In the genomic region with DNA sequence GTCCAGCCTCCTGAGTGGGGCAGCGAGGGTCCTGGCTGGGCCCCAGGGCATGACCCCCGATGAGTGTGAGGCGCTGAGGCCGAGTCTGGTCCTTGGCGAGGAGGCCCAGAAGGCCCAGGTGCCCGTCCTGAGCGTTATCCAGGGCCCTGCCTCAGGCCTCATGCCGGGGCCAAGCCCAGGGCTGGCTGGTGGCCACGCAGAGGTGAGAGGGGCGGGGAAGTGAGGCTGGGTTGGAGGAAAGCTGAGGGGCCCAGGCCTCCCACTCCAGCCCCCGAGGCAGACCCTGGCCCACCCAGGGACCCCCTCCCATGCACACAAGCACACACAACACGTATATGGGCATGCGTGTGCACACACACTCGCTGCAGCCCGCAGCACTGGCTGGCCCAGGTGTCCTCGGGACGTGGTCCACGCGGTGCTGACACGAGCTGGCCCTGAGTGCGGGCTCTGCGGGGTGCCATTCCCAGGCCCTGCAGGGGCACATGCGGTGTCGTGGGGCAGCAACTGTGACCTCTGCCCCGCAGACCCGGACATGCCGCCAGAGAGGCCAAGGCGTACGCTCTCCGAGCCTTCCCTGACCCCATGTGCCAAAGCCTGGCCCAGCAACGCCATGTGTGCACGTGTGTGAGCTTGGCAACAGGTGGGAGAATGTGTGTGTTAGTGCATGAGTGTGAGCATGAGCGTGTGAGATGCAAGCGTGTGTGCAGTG, we compare ENCODE assay signal across 8 cellular contexts.
DNase-seq lines count a peak whose midpoint lies in the region; ATAC-seq and TF ChIP-seq lines count a peak whose summit lies in the region.
"Not testable (repeated sequence)": the region's sequence is repeated elsewhere in the genome, so short reads cannot be mapped to it uniquely, and the experiment has no call there.

No MANE protein-coding gene starts in this region.

- H3K79me2 ChIP-seq in DOHH2 (ENCODE audit: control insufficient read depth, low read length): peaks cover 23% of the 10 kb centered on the region

- peak; percentile 56 for DNase-seq in RWPE2 (ENCODE audit: low spot score)
- peak; percentile 2 for DNase-seq in endodermal cell
- peak; percentile 15 for DNase-seq in sigmoid colon

- H3K4me1 Mint-ChIP-seq in IgD-negative memory B cell: peaks cover 32 to 38% (median 36%) of the 10 kb centered on the region in 3 donors
- not testable (repeated sequence) for H3K4me1 Mint-ChIP-seq in endodermal cell

- not testable (repeated sequence) for H3K9me2 ChIP-seq in DOHH2 (replicated peaks; ENCODE audit: control insufficient read depth, low read length)

- WGBS in endodermal cell (ENCODE audit: insufficient coverage in 1 of 2, insufficient read length in 1 of 2), 2 experiments: 88 to 90% methylated on average over 4 to 18 of the region's 34 CpGs
- 68 to 86% methylated on average over 23 to 29 of the region's 34 CpGs for WGBS in sigmoid colon, 2 donors

- not testable (repeated sequence) for H3K36me3 Mint-ChIP-seq in IgD-negative memory B cell
- peaks cover 15% of the 10 kb centered on the region for H3K36me3 Mint-ChIP-seq in endodermal cell (ENCODE audit: low read depth)

- peak overlapping the region; percentile 90 for H3K27ac ChIP-seq in DOHH2 (ENCODE audit: low read depth, low read length)
- H3K27ac ChIP-seq in HEK293 (ENCODE audit: extremely low read depth, low read depth, low read length); RWPE2 (ENCODE audit: poor library complexity, severe bottlenecking); endodermal cell (ENCODE audit: low read depth, low read length); sigmoid colon: not testable (repeated sequence)

- H3K27me3 Mint-ChIP-seq in IgD-negative memory B cell; endodermal cell (ENCODE audit: insufficient read depth): not testable (repeated sequence)

- not testable (repeated sequence) for H3K4me3 ChIP-seq in DOHH2 (ENCODE audit: low read length); HEK293 (ENCODE audit: low read depth, low read length); RWPE2 (ENCODE audit: severe bottlenecking); endodermal cell (ENCODE audit: low read length); sigmoid colon

- H3K4me1 ChIP-seq in DOHH2 (ENCODE audit: control insufficient read depth, low read length): peaks cover 84% of the 10 kb centered on the region
- not testable (repeated sequence) for H3K4me1 ChIP-seq in HEK293 (ENCODE audit: control insufficient read depth, insufficient read depth, low read length); RWPE2 (ENCODE audit: insufficient read depth, poor library complexity, severe bottlenecking); endodermal cell (ENCODE audit: control insufficient read depth, insufficient read depth, low read length); sigmoid colon

- intact Hi-C loops in sigmoid colon (cut with DNase I): loop anchor here (10.0 kb wide), 1 partner anchor 258 kb away; no protein-coding TSS in a partner anchor

- not testable (repeated sequence) for H3K9me3 Mint-ChIP-seq in IgD-negative memory B cell
- H3K9me3 Mint-ChIP-seq in endodermal cell: peaks cover 59% of the 10 kb centered on the region

- TF ChIP-seq CTCF in DOHH2 (IDR thresholded peaks at IDR 0.05; ENCODE audit: low read depth, low read length, poor library complexity, severe bottlenecking); HEK293 (tag by site-specific recombination; IDR thresholded peaks at IDR 0.05); RWPE2 (IDR thresholded peaks at IDR 0.05; ENCODE audit: poor library complexity, severe bottlenecking); endodermal cell (conservative IDR thresholded peaks at IDR 0.05); sigmoid colon (IDR thresholded peaks at IDR 0.05): not testable (repeated sequence)

- H3K36me3 ChIP-seq in DOHH2 (ENCODE audit: control insufficient read depth, low read length); HEK293 (ENCODE audit: control insufficient read depth in 2 of 2, insufficient read depth in 1 of 2, low read length in 2 of 2); RWPE2 (ENCODE audit: low read depth); endodermal cell (ENCODE audit: control insufficient read depth, insufficient read depth, low read length); sigmoid colon: not testable (repeated sequence)

- POLR2A ChIA-PET in HEK293 (lab: Yijun Ruan, JAX): not testable (repeated sequence)

- not testable (repeated sequence) for H4K20me1 ChIP-seq in DOHH2 (ENCODE audit: control insufficient read depth, insufficient read depth, low read depth, low read length)

- H3K9me3 ChIP-seq in DOHH2 (ENCODE audit: control insufficient read depth, insufficient read depth, low read length); HEK293 (ENCODE audit: control insufficient read depth, insufficient read depth, low read depth, low read length); RWPE2 (ENCODE audit: severe bottlenecking); sigmoid colon: not testable (repeated sequence)
- peaks cover 42% of the 10 kb centered on the region for H3K9me3 ChIP-seq in endodermal cell (ENCODE audit: control insufficient read depth, low read length)

- not testable (repeated sequence) for H3K27me3 ChIP-seq in DOHH2 (ENCODE audit: control insufficient read depth, low read length); RWPE2 (ENCODE audit: insufficient read depth, poor library complexity, severe bottlenecking); endodermal cell (ENCODE audit: control insufficient read depth, insufficient read depth, low read length, poor library complexity, severe bottlenecking); sigmoid colon

- H3K4me2 ChIP-seq in DOHH2 (ENCODE audit: low read length): peak overlapping the region; percentile 46

- not testable (repeated sequence) for TF ChIP-seq POLR2A in sigmoid colon (IDR thresholded peaks at IDR 0.05)

- peak overlapping the region; percentile 71 to 91 (median 72) for H3K27ac Mint-ChIP-seq in IgD-negative memory B cell
- not testable (repeated sequence) for H3K27ac Mint-ChIP-seq in endodermal cell

- CTCF ChIA-PET in HEK293 (lab: Yijun Ruan, JAX): not testable (repeated sequence)

- H3K9ac ChIP-seq in endodermal cell (ENCODE audit: extremely low read depth, low read length, poor library complexity, severe bottlenecking): not testable (repeated sequence)

- not testable (repeated sequence) for TF ChIP-seq EP300 in sigmoid colon (IDR thresholded peaks at IDR 0.05)

- peak overlapping the region in 2 of 4 donors; percentile 27 to 82 for H3K4me3 Mint-ChIP-seq in IgD-negative memory B cell
- not testable (repeated sequence) for H3K4me3 Mint-ChIP-seq in endodermal cell

- ATAC-seq in GM19324 (IDR thresholded peaks at IDR 0.05; ENCODE audit: low FRiP score, unreplicated experiment) (peak; percentile 29), HG02981 (IDR thresholded peaks at IDR 0.05; ENCODE audit: unreplicated experiment) (peak; percentile 23)
- not testable (repeated sequence) for ATAC-seq in RWPE2 (ENCODE audit: low read depth)

- H3F3A ChIP-seq in DOHH2 (ENCODE audit: control insufficient read depth, insufficient read depth): not testable (repeated sequence)

TF ChIP-seq in HEK293, 187 proteins besides CTCF, POLR2A, EP300 and RAD21:
- peak; percentile 92; the same call in 1 of the 2 replicates for TF ChIP-seq SCRT2 (tag by site-specific recombination; IDR thresholded peaks at IDR 0.05)

Comparison
In these comparisons a context has a peak if more than half of its experiments do, and no peak if none do; other contexts are left out.
1. DNase-seq: peak in every context shown above with its lines; median percentile 56 in RWPE2; 15 in sigmoid colon; 2 in endodermal cell.